Comparison of ENCODE assay signal across 1 cellular context in genomic region chr1:202130275-202130646, GRCh38.
TF ChIP-seq lines count a peak whose summit lies in the region.

No MANE protein-coding gene starts in this region.

TF ChIP-seq in HepG2, 621 proteins besides CTCF, POLR2A, EP300 and RAD21:
- no peak for TF ChIP-seq KAT7 (CRISPR knock-in tag; IDR thresholded peaks at IDR 0.05; ENCODE audit: borderline replicate concordance)
- no peak for TF ChIP-seq ZNF574 (CRISPR knock-in tag; IDR thresholded peaks at IDR 0.05)
- no peak for TF ChIP-seq RBAK (CRISPR knock-in tag; IDR thresholded peaks at IDR 0.05)
- no peak for TF ChIP-seq ZGPAT (CRISPR knock-in tag; IDR thresholded peaks at IDR 0.05)
- TF ChIP-seq TRAFD1 (CRISPR knock-in tag; IDR thresholded peaks at IDR 0.05; ENCODE audit: borderline replicate concordance) = no peak
- no peak for TF ChIP-seq TEF (CRISPR knock-in tag; IDR thresholded peaks at IDR 0.05)
- TF ChIP-seq TIGD3 (CRISPR knock-in tag; IDR thresholded peaks at IDR 0.05; ENCODE audit: borderline replicate concordance) = no peak
- TF ChIP-seq ASH2L (IDR thresholded peaks at IDR 0.05; ENCODE audit: insufficient read length, low read depth, low read length) = no peak
- no peak for TF ChIP-seq ZNF772 (CRISPR knock-in tag; IDR thresholded peaks at IDR 0.05)
- no peak for TF ChIP-seq FIP1L1 (IDR thresholded peaks at IDR 0.05; ENCODE audit: borderline replicate concordance, insufficient read depth, low read depth, low read length)
- TF ChIP-seq ZNF704 (CRISPR knock-in tag; IDR thresholded peaks at IDR 0.05; ENCODE audit: borderline replicate concordance) = no peak
- TF ChIP-seq ZBTB21 (CRISPR knock-in tag; IDR thresholded peaks at IDR 0.05) = no peak
- no peak for TF ChIP-seq ZNF335 (CRISPR knock-in tag; IDR thresholded peaks at IDR 0.05)
- TF ChIP-seq ZMYM3 (CRISPR knock-in tag; IDR thresholded peaks at IDR 0.05) = no peak
- no peak for TF ChIP-seq ZNF407 (CRISPR knock-in tag; IDR thresholded peaks at IDR 0.05; ENCODE audit: not compliant biosample characterization)
